In the genomic region with DNA sequence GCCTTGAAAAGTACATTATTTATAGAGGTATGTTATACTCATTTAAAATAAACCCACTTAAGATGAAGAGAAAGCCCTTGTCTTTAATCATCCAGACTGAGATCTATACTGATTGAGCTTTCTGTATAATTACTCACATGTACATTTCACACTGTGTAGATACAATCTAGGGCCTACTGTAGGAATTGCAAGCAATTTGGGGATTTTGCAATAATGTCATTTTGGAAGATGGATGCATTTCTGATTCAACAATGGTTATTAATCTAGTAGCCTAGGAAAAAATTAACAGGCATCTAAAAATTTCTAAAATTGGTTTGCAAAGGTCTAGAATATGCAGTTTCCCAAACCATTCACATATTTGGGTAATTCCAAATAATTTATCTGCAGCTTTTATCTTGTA, we compare ENCODE assay signal across 14 cellular contexts.
DNase-seq lines count a peak whose midpoint lies in the region; ATAC-seq, FAIRE-seq and TF ChIP-seq lines count a peak whose summit lies in the region.
"Had no signal": no experiment of that assay in that cellular context is flagged by ENCODE, and none has a peak within 500 bp of the region (broad histone marks: within the 10 kb centered on the region; RNA-seq: fewer than 3 reads in every experiment).

No MANE protein-coding gene starts in this region.

- no TSS peak for BruUV-seq in mammary epithelial cell (replicated peaks; lab: Mats Ljungman, UMichigan)

- no peaks in the 10 kb centered on the region for H4K20me1 ChIP-seq in mammary epithelial cell (ENCODE audit: insufficient read depth, low read length)
- H4K20me1 ChIP-seq in keratinocyte (ENCODE audit: control insufficient read depth, extremely low read depth, insufficient read depth, low read length): no peaks in the 10 kb centered on the region

- H3K27ac ChIP-seq in mammary epithelial cell (ENCODE audit: insufficient read depth, low read depth, low read length): peak overlapping the region; percentile 8
- H3K27ac ChIP-seq in breast epithelium: no peak overlapping the region
- H3K27ac ChIP-seq in keratinocyte (ENCODE audit: control insufficient read depth, insufficient read depth, low read length): peak overlapping the region; percentile 42
- no peak overlapping the region for H3K27ac ChIP-seq in pancreas
- H3K27ac ChIP-seq: HL-60 had no signal

- H3K9me3 ChIP-seq in mammary epithelial cell (replicated peaks; ENCODE audit: insufficient read depth, low read length) (no peaks in the 10 kb centered on the region), breast epithelium (no peaks in the 10 kb centered on the region), keratinocyte (ENCODE audit: control insufficient read depth, low read depth, low read length) (no peaks in the 10 kb centered on the region), pancreas (no peaks in the 10 kb centered on the region)

- no peak for DNase-seq in mammary epithelial cell
- DNase-seq in breast epithelium (ENCODE audit: low spot score in 2 of 2): no peak
- peak; percentile 26 for DNase-seq in NCI-H460 (ENCODE audit: extremely low read depth, low read depth)
- DNase-seq in keratinocyte (ENCODE audit: low read depth, low spot score): no peak
- no peak for DNase-seq in NCI-H2107 (lab: John Stamatoyannopoulos, UW)
- no peak for DNase-seq in pancreas
- DNase-seq: 8988T; C1 segment of cervical spinal cord; CD4-positive, alpha-beta T cell; DMS79; GF-D8; HFFc6 had no signal

- no peak for TF ChIP-seq CTCF in mammary epithelial cell (conservative IDR thresholded peaks at IDR 0.05 in 1 of 2, IDR thresholded peaks at IDR 0.05 in 1 of 2; ENCODE audit: extremely low read depth in 1 of 2, insufficient read depth in 1 of 2, low read depth in 1 of 2, low read length in 2 of 2)
- no peak for TF ChIP-seq CTCF in breast epithelium (IDR thresholded peaks at IDR 0.05)
- TF ChIP-seq CTCF in keratinocyte (optimal IDR thresholded peaks at IDR 0.05 in 1 of 3, IDR thresholded peaks at IDR 0.05 in 1 of 3, conservative IDR thresholded peaks at IDR 0.05 in 1 of 3; ENCODE audit: extremely low read depth in 1 of 3, insufficient read depth in 2 of 3, low read length in 3 of 3): no peak
- no peak for TF ChIP-seq CTCF in pancreas (IDR thresholded peaks at IDR 0.05)

- TF ChIP-seq POLR2A in breast epithelium (IDR thresholded peaks at IDR 0.05): no peak

- H3K9ac ChIP-seq in mammary epithelial cell (ENCODE audit: insufficient read depth, low read length) (no peak overlapping the region), keratinocyte (ENCODE audit: control insufficient read depth, extremely low read depth, insufficient read depth, low read length) (no peak overlapping the region)

- no peak for ATAC-seq in HG03139 (IDR thresholded peaks at IDR 0.05; ENCODE audit: unreplicated experiment)
- no peak for ATAC-seq in pancreas

- no peaks in the 10 kb centered on the region for H3K27me3 ChIP-seq in mammary epithelial cell (ENCODE audit: insufficient read depth, low read length)
- H3K27me3 ChIP-seq in breast epithelium: no peaks in the 10 kb centered on the region
- H3K27me3 ChIP-seq in keratinocyte (ENCODE audit: control insufficient read depth, extremely low read depth, insufficient read depth, low read length): no peaks in the 10 kb centered on the region
- no peaks in the 10 kb centered on the region for H3K27me3 ChIP-seq in pancreas

- FAIRE-seq in keratinocyte (lab: Jason Lieb, UNC): no peak
- no peak for FAIRE-seq in pancreas (lab: Jason Lieb, UNC)

- intact Hi-C loops in mammary epithelial cell (cut with micrococcal nuclease) (loop anchor here (2.0 to 5.0 kb wide), 2 partner anchors 53 to 224 kb away; no protein-coding TSS in a partner anchor), breast epithelium (cut with DNase I; ENCODE audit: low total_unique reads) (no loop called here), pancreas (cut with DNase I) (no loop called here)

- H3K4me3 ChIP-seq in mammary epithelial cell (replicated peaks in 1 of 3; ENCODE audit: insufficient read depth in 1 of 3, low read depth in 2 of 3, low read length in 3 of 3) (no peak overlapping the region), breast epithelium (no peak overlapping the region), keratinocyte (ENCODE audit: control insufficient read depth in 2 of 3, extremely low read depth in 1 of 3, insufficient read depth in 2 of 3, low read depth in 1 of 3, low read length in 3 of 3) (peak overlapping the region in 1 of 3 experiments; percentile 29), pancreas (no peak overlapping the region)

- H3K4me2 ChIP-seq in mammary epithelial cell (ENCODE audit: insufficient read depth, low read depth, low read length) (peak overlapping the region; percentile 15), keratinocyte (ENCODE audit: control insufficient read depth, extremely low read depth, insufficient read depth, low read depth, low read length) (peak overlapping the region; percentile 43)

- CTCF ChIA-PET in mammary epithelial cell (lab: Charles Lee; ENCODE audit: low non-redundant PET): interaction anchor here (1.0 kb wide), 1 partner anchor 225 kb away, joined by 7 read pairs; no protein-coding TSS in a partner anchor

- dilution Hi-C loops in mammary epithelial cell (cut with HindIII; ENCODE audit: low sequenced_read_pairs): no loop called here
- dilution Hi-C loops in keratinocyte (cut with MboI; ENCODE audit: extremely low pct_ligation_motif_present, low sequenced_read_pairs): no loop called here

- H3K36me3 ChIP-seq in mammary epithelial cell (ENCODE audit: insufficient read depth, low read length) (no peaks in the 10 kb centered on the region), breast epithelium (no peaks in the 10 kb centered on the region), keratinocyte (ENCODE audit: control insufficient read depth in 2 of 2, extremely low read depth in 1 of 2, insufficient read depth in 2 of 2, low read length in 2 of 2) (no peaks in the 10 kb centered on the region), pancreas (no peaks in the 10 kb centered on the region)

- no peaks in the 10 kb centered on the region for H3K9me1 ChIP-seq in keratinocyte (ENCODE audit: control insufficient read depth, extremely low read depth, insufficient read depth, low read length)

- H3K4me1 ChIP-seq in mammary epithelial cell (ENCODE audit: insufficient read depth, low read length) (peaks cover 71% of the 10 kb centered on the region), breast epithelium (no peaks in the 10 kb centered on the region), keratinocyte (ENCODE audit: control insufficient read depth, extremely low read depth, insufficient read depth, low read length) (peaks cover 56% of the 10 kb centered on the region), pancreas (no peaks in the 10 kb centered on the region)

- H2AFZ ChIP-seq in mammary epithelial cell (ENCODE audit: low read depth, low read length) (no peak overlapping the region), keratinocyte (ENCODE audit: control insufficient read depth, low read length) (no peak overlapping the region)

- in situ Hi-C loops in mammary epithelial cell (cut with MboI; ENCODE audit: low sequenced_read_pairs in 2 of 2): no loop called here

- H3K79me2 ChIP-seq in mammary epithelial cell (ENCODE audit: insufficient read depth, low read length) (peaks cover 35% of the 10 kb centered on the region), keratinocyte (ENCODE audit: control insufficient read depth, insufficient read depth, low read length) (peaks cover 2% of the 10 kb centered on the region)

Comparison
In these comparisons a context has a peak if more than half of its experiments do, and no peak if none do; other contexts are left out.
1. H3K27ac ChIP-seq: peak in mammary epithelial cell (single experiment) and keratinocyte (single experiment); none in breast epithelium (0 of 2) and pancreas (0 of 4).